8 cellular contexts compared by ENCODE assay signal in genomic region chr10:89700914-89701237, GRCh38. TPM values are rescaled to one million over a fixed set of nuclear protein-coding genes. Genes with fewer than 3 reads are reported as not detected.
DNase-seq lines count a peak whose midpoint lies in the region; TF ChIP-seq lines count a peak whose summit lies in the region.

No MANE protein-coding gene starts in this region.

- H3K27ac ChIP-seq in A673 (ENCODE audit: low read depth, low read length, poor library complexity, severe bottlenecking), result peak overlapping the region; percentile 83
- peak overlapping the region; percentile 80 for H3K27ac ChIP-seq in KMS-11
- peak overlapping the region; percentile 79 for H3K27ac ChIP-seq in muscle layer of duodenum (ENCODE audit: low read length)

- H2AFZ ChIP-seq in KMS-11 (ENCODE audit: low read depth), result peak overlapping the region; percentile 98

- POLR2A ChIA-PET in A673 (lab: Charles Lee; ENCODE audit: low non-redundant PET), result interaction anchor here (0.7 kb wide), 1 partner anchor 1687 kb away, joined by 4 read pairs; no protein-coding TSS in a partner anchor

- CTCF ChIA-PET in A673 (lab: Charles Lee), result no interaction called here

- H4K20me1 ChIP-seq in KMS-11 (ENCODE audit: insufficient read depth), result no peaks in the 10 kb centered on the region

- peak overlapping the region; percentile 86 for H3K9ac ChIP-seq in KMS-11

- intact Hi-C loops in A673 (cut with micrococcal nuclease; ENCODE audit: unreplicated experiment), result loop anchor here (1.0 to 5.0 kb wide), 2 partner anchors 56 to 134 kb away; partner anchors contain the start of gene PANK1

- H3K4me2 ChIP-seq in KMS-11, result peak overlapping the region; percentile 63

- H3K27me3 ChIP-seq in A673 (replicated peaks; ENCODE audit: insufficient read depth, low read depth, low read length, poor library complexity) (no peaks in the 10 kb centered on the region), KMS-11 (ENCODE audit: insufficient read depth, low read depth) (no peaks in the 10 kb centered on the region), muscle layer of duodenum (ENCODE audit: low read depth, low read length) (no peaks in the 10 kb centered on the region)

- no peak for TF ChIP-seq CTCF in A673 (conservative IDR thresholded peaks at IDR 0.05; ENCODE audit: low read depth, low read length)
- TF ChIP-seq CTCF in KMS-11 (conservative IDR thresholded peaks at IDR 0.05; ENCODE audit: low read depth, low read length), result no peak
- no peak for TF ChIP-seq CTCF in choroid plexus epithelial cell (conservative IDR thresholded peaks at IDR 0.05; ENCODE audit: low read depth, low read length)

- H3K4me1 ChIP-seq in A673 (ENCODE audit: insufficient read depth, low read length, poor library complexity, severe bottlenecking), result peaks cover 6% of the 10 kb centered on the region
- peaks cover 32% of the 10 kb centered on the region for H3K4me1 ChIP-seq in KMS-11 (ENCODE audit: low read depth, poor library complexity, severe bottlenecking)
- peaks cover 4 to 5% of the 10 kb centered on the region in 2 donors for H3K4me1 ChIP-seq in muscle layer of duodenum (ENCODE audit: control insufficient read depth in 1 of 2, insufficient read depth in 2 of 2, low read length in 2 of 2)

- DNase-seq in A673 (ENCODE audit: low spot score) (no peak), choroid plexus epithelial cell (ENCODE audit: low read depth) (no peak), NCI-H2029 (lab: John Stamatoyannopoulos, UW) (no peak), SIG-M5 treated with dmso at 0.1 percent for 504 hours (lab: John Stamatoyannopoulos, UW; ENCODE audit: unreplicated experiment) (no peak)
- no peak for DNase-seq in activated CD4-positive, CD25-positive, alpha-beta regulatory T cell (lab: John Stamatoyannopoulos, UW)
- DNase-seq in stimulated activated CD4-positive, alpha-beta T cell treated with anti-CD3 and anti-CD28 coated beads, Interleukin-1b, Interleukin-23, amount 100 ng/mL, for 48 hours, result no peak

- H3K36me3 ChIP-seq in A673 (ENCODE audit: insufficient read depth, low read length, poor library complexity, severe bottlenecking) (no peaks in the 10 kb centered on the region), KMS-11 (ENCODE audit: insufficient read depth) (no peaks in the 10 kb centered on the region), muscle layer of duodenum (ENCODE audit: control insufficient read depth in 1 of 2, insufficient read depth in 2 of 2, low read length in 2 of 2) (no peaks in the 10 kb centered on the region)

- peak overlapping the region; percentile 65 for H3K4me3 ChIP-seq in A673 (ENCODE audit: low read depth, low read length, poor library complexity, severe bottlenecking)
- H3K4me3 ChIP-seq in KMS-11 (IDR thresholded peaks at IDR 0.05; ENCODE audit: insufficient read depth, low read depth, low read length), result no peak overlapping the region
- H3K4me3 ChIP-seq in choroid plexus epithelial cell (ENCODE audit: low read depth, low read length), result peak overlapping the region; percentile 79
- H3K4me3 ChIP-seq in muscle layer of duodenum (ENCODE audit: low read depth in 1 of 2, low read length in 2 of 2), result peak overlapping the region; percentile 92 to 97

- BruUV-seq in A673 (replicated peaks; lab: Mats Ljungman, UMichigan), result TSS peak; percentile 84

- H3K79me2 ChIP-seq in KMS-11 (ENCODE audit: insufficient read depth, low read depth), result peaks cover 45% of the 10 kb centered on the region

- H3K9me3 ChIP-seq in A673 (ENCODE audit: low read depth, low read length, poor library complexity, severe bottlenecking) (no peaks in the 10 kb centered on the region), muscle layer of duodenum (ENCODE audit: control insufficient read depth in 1 of 2, low read length in 2 of 2) (no peaks in the 10 kb centered on the region)

RNA-seq across cellular contexts. Expression of gene KIF20B, which starts 0.5 kb away (rescaled TPM):
- 74.3 and 78.9 TPM in 2 replicates for total RNA-seq in A673 (2021)

RNA-seq across cellular contexts. Expression of gene PANK1, which starts 55.8 kb away (rescaled TPM):
- total RNA-seq in A673 (2021), result 18.5 and 19.2 TPM in 2 replicates
